8 cellular contexts compared by ENCODE assay signal in genomic region chr9:128191406-128192046, GRCh38. TPM values are rescaled to one million over a fixed set of nuclear protein-coding genes. Genes with fewer than 3 reads are reported as not detected.
DNase-seq lines count a peak whose midpoint lies in the region; ATAC-seq and TF ChIP-seq lines count a peak whose summit lies in the region.

A gene with protein sequence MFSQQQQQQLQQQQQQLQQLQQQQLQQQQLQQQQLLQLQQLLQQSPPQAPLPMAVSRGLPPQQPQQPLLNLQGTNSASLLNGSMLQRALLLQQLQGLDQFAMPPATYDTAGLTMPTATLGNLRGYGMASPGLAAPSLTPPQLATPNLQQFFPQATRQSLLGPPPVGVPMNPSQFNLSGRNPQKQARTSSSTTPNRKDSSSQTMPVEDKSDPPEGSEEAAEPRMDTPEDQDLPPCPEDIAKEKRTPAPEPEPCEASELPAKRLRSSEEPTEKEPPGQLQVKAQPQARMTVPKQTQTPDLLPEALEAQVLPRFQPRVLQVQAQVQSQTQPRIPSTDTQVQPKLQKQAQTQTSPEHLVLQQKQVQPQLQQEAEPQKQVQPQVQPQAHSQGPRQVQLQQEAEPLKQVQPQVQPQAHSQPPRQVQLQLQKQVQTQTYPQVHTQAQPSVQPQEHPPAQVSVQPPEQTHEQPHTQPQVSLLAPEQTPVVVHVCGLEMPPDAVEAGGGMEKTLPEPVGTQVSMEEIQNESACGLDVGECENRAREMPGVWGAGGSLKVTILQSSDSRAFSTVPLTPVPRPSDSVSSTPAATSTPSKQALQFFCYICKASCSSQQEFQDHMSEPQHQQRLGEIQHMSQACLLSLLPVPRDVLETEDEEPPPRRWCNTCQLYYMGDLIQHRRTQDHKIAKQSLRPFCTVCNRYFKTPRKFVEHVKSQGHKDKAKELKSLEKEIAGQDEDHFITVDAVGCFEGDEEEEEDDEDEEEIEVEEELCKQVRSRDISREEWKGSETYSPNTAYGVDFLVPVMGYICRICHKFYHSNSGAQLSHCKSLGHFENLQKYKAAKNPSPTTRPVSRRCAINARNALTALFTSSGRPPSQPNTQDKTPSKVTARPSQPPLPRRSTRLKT (minus strand): TSS chr9:128191572. CDS start chr9:128190857, 715 bp downstream.

- POLR2A ChIA-PET in activated CD4-positive, alpha-beta memory T cell treated with anti-CD3 and anti-CD28 coated beads for 36 hours (lab: Charles Lee): interaction anchor here (0.6 to 4.0 kb wide), 2 partner anchors 31 to 33 kb away, joined by 3 to 19 read pairs; partner anchors contain the start of gene BBLN

- CTCF ChIA-PET in activated CD4-positive, alpha-beta memory T cell treated with anti-CD3 and anti-CD28 coated beads for 36 hours (lab: Charles Lee): interaction anchor here (0.7 to 2.3 kb wide), 17 partner anchors 8 to 150 kb away, joined by 3 to 9 read pairs (median 5); partner anchors contain the start of genes BBLN and DNM1

- H2AFZ ChIP-seq in ACC112 (ENCODE audit: low read length, unreplicated experiment): peak within 1 kb of the TSS; percentile 96

- ATAC-seq in GM18505 (IDR thresholded peaks at IDR 0.05; ENCODE audit: unreplicated experiment): peak; percentile 71
- ATAC-seq in HG03039 (IDR thresholded peaks at IDR 0.05; ENCODE audit: unreplicated experiment): peak; percentile 67

- no peaks in the 10 kb centered on the region for H3K9me3 ChIP-seq in ectodermal cell (ENCODE audit: control insufficient read depth, low read length)

- intact Hi-C loops in activated CD4-positive, alpha-beta memory T cell treated with anti-CD3 and anti-CD28 coated beads for 36 hours (cut with micrococcal nuclease): loop anchor here (2.0 to 10.0 kb wide), 4 partner anchors 27 to 86 kb away; partner anchors contain the start of genes GOLGA2, PTGES2 and SWI5

- H3K36me3 Mint-ChIP-seq in activated CD4-positive, alpha-beta memory T cell treated with anti-CD3 and anti-CD28 coated beads for 36 hours: peaks cover 17% of the 10 kb centered on the region

- H3K27me3 ChIP-seq in ACC112 (ENCODE audit: insufficient read depth, low read length) (no peaks in the 10 kb centered on the region), ectodermal cell (ENCODE audit: control insufficient read depth, insufficient read depth, low read length, poor library complexity, severe bottlenecking) (no peaks in the 10 kb centered on the region)

- TF ChIP-seq POLR2A in GM18505 (IDR thresholded peaks at IDR 0.05; ENCODE audit: borderline replicate concordance, extremely low read depth, insufficient read depth, insufficient read length): peak; percentile 82

- H3K27ac Mint-ChIP-seq in activated CD4-positive, alpha-beta memory T cell treated with anti-CD3 and anti-CD28 coated beads for 36 hours: peak within 1 kb of the TSS; percentile 86

- peak within 1 kb of the TSS; percentile 99 for H3K4me3 Mint-ChIP-seq in activated CD4-positive, alpha-beta memory T cell treated with anti-CD3 and anti-CD28 coated beads for 36 hours

- H3K79me2 ChIP-seq in ACC112 (ENCODE audit: control insufficient read depth, insufficient read depth, low read length, unreplicated experiment): peaks cover 11% of the 10 kb centered on the region

- peaks cover 10% of the 10 kb centered on the region for H3K4me1 ChIP-seq in ACC112 (ENCODE audit: control insufficient read depth, insufficient read depth, low read length, unreplicated experiment)
- peaks cover 7% of the 10 kb centered on the region for H3K4me1 ChIP-seq in ectodermal cell (ENCODE audit: control insufficient read depth, insufficient read depth, low read length)

- H3K4me1 Mint-ChIP-seq in activated CD4-positive, alpha-beta memory T cell treated with anti-CD3 and anti-CD28 coated beads for 36 hours (ENCODE audit: low read depth): peaks cover 33% of the 10 kb centered on the region

- DNase-seq in NCI-H510A treated with DMSO at 0.1 percent for 48 hours (lab: John Stamatoyannopoulos, UW) (peak; percentile 61), lung microvascular endothelial cell (ENCODE audit: low read depth in 2 of 2) (peak; percentile 86 to 91)
- peak; percentile 76 for DNase-seq in activated CD4-positive, alpha-beta memory T cell treated with anti-CD3 and anti-CD28 coated beads for 36 hours
- DNase-seq in stimulated activated CD8-positive, alpha-beta memory T cell treated with anti-CD3 and anti-CD28 coated beads, Interleukin-12 subunit alpha, Interleukin-12 subunit beta, amount 100 ng/mL, for 1 hour (ENCODE audit: low read depth): peak; percentile 57

- no peaks in the 10 kb centered on the region for H3K27me3 Mint-ChIP-seq in activated CD4-positive, alpha-beta memory T cell treated with anti-CD3 and anti-CD28 coated beads for 36 hours

- H3K4me3 ChIP-seq in ACC112 (ENCODE audit: low read depth, low read length) (peak within 1 kb of the TSS; percentile 94), ectodermal cell (ENCODE audit: insufficient read depth, low read depth, low read length) (peak within 1 kb of the TSS; percentile 91)

- 0% methylated on average over 71 of the region's 71 CpGs for WGBS in ectodermal cell, 2 experiments

- peak within 1 kb of the TSS; percentile 45 for H3K27ac ChIP-seq in ACC112 (ENCODE audit: low read depth, low read length)
- no peak within 1 kb of the TSS for H3K27ac ChIP-seq in ectodermal cell (ENCODE audit: insufficient read depth, low read depth, low read length, poor library complexity, severe bottlenecking)

- H3K9me3 Mint-ChIP-seq in activated CD4-positive, alpha-beta memory T cell treated with anti-CD3 and anti-CD28 coated beads for 36 hours: no peaks in the 10 kb centered on the region

- H3K36me3 ChIP-seq in ACC112 (ENCODE audit: insufficient read depth, low read length) (peaks cover 8% of the 10 kb centered on the region; the same call in 1 of the 2 replicates), ectodermal cell (ENCODE audit: control insufficient read depth, insufficient read depth, low read length) (peaks cover 17% of the 10 kb centered on the region)

RNA-seq across cellular contexts. Expression of the gene that starts here (rescaled TPM):
- 100 to 1,000 TPM in 1 of 2 experiments, 10 to 100 TPM in 1; 95.4 to 105 TPM for total RNA-seq in activated CD4-positive, alpha-beta memory T cell treated with anti-CD3 and anti-CD28 coated beads for 36 hours
- polyA plus RNA-seq in ectodermal cell (2013, experiment 1 of 4): 132 TPM
- 119 TPM for polyA plus RNA-seq in ectodermal cell (2013, experiment 2 of 4)
- 92.4 TPM for polyA plus RNA-seq in ectodermal cell (2013, experiment 3 of 4)
- 117 TPM for polyA plus RNA-seq in ectodermal cell (2013, experiment 4 of 4)
- total RNA-seq in lung microvascular endothelial cell: 9.4 and 12.3 TPM in 2 replicates
